In the genomic region with DNA sequence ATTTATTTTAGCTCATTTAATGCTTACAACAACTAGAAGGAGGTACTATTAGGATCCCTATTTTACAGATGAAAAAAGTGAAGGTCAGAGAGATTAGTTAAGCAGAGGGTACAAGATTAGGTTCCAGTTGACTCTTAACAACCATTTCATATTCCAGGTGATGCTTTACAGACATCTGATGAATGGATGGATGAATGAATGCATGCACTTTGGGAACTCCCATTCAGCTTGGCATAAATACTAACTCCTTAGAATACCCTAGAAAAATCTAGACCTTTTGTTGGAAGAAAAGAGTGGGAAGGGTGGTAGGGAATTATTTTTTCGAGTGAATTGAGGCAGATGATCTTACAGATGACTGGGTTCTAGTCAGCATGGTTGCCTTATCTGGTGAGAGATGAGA, we compare ENCODE assay signal across 9 cellular contexts. TPM values are rescaled to one million over a fixed set of nuclear protein-coding genes. Genes with fewer than 3 reads are reported as not detected.
A peak's percentile ranks its signal among the peaks of the same experiment; 100 is the strongest.
DNase-seq lines count a peak whose midpoint lies in the region; ATAC-seq and TF ChIP-seq lines count a peak whose summit lies in the region.
"Had no signal": no experiment of that assay in that cellular context is flagged by ENCODE, and none has a peak within 500 bp of the region (broad histone marks: within the 10 kb centered on the region; RNA-seq: fewer than 3 reads in every experiment).

No MANE protein-coding gene starts in this region.

- intact Hi-C loops in heart left ventricle (cut with DNase I): loop anchor here in 5 of 10 donors (2.0 to 10.0 kb wide), 3 partner anchors 152 to 156 kb away; partner anchors contain the start of gene KIF16B (in 4 of the 5)
- intact Hi-C loops in cardiac septum (cut with DNase I): no loop called here
- intact Hi-C loops in ascending aorta (cut with DNase I): loop anchor here (1.0 kb wide), 1 partner anchor 156 kb away; the partner anchor contains the start of gene KIF16B

- ATAC-seq in heart left ventricle (no peak), upper lobe of left lung (ENCODE audit: low FRiP score in 2 of 2) (no peak), HG02973 (IDR thresholded peaks at IDR 0.05; ENCODE audit: unreplicated experiment) (no peak)

- H3K36me3 ChIP-seq in heart left ventricle (peaks cover 0 to 26% (median 24%) of the 10 kb centered on the region in 9 donors), ascending aorta (peaks cover 4 to 21% of the 10 kb centered on the region in 2 donors), mucosa of rectum (ENCODE audit: control insufficient read depth in 2 of 2, insufficient read depth in 2 of 2, low read length in 2 of 2) (peaks cover 17 to 21% of the 10 kb centered on the region in 2 donors), upper lobe of left lung (peaks cover 0 to 23% (median 10%) of the 10 kb centered on the region in 4 donors)

- DNase-seq in heart left ventricle (no peak), cardiac septum (ENCODE audit: low spot score) (no peak), ascending aorta (ENCODE audit: low spot score in 2 of 2) (no peak), upper lobe of left lung (no peak), GDM1 (lab: John Stamatoyannopoulos, UW) (no peak)
- no peak for DNase-seq in stimulated activated CD4-positive, alpha-beta T cell treated with anti-CD3 and anti-CD28 coated beads, Interleukin-12 subunit alpha, Interleukin-12 subunit beta, amount 100 ng/mL, for 4 hours

- no peak overlapping the region for H3K9ac ChIP-seq in mucosa of rectum (ENCODE audit: low read depth in 1 of 2, low read length in 2 of 2)

- H3K27me3 ChIP-seq in heart left ventricle (peaks cover 0 to 33% (median 14%) of the 10 kb centered on the region in 9 donors), ascending aorta (no peaks in the 10 kb centered on the region), mucosa of rectum (ENCODE audit: control insufficient read depth in 2 of 2, insufficient read depth in 2 of 2, low read length in 2 of 2) (peaks cover 9 to 11% of the 10 kb centered on the region in 2 donors), upper lobe of left lung (no peaks in the 10 kb centered on the region)

- H3K27ac ChIP-seq in heart left ventricle (peak overlapping the region in 4 of 12 donors; percentile 83 to 89 (median 86)), ascending aorta (peak overlapping the region in 1 of 2 donors; percentile 75), mucosa of rectum (ENCODE audit: low read depth in 2 of 2, low read length in 2 of 2) (no peak overlapping the region), upper lobe of left lung (peak overlapping the region in 2 of 4 donors; percentile 84 to 93)

- TF ChIP-seq POLR2A in heart left ventricle (IDR thresholded peaks at IDR 0.05) (no peak), upper lobe of left lung (IDR thresholded peaks at IDR 0.05) (no peak)

- 89 to 98% (median 95%) methylated on average over 1 of the region's 1 CpG for WGBS in heart left ventricle, 4 donors
- 91 to 100% methylated on average over 1 of the region's 1 CpG for WGBS in upper lobe of left lung, 2 donors

- H3K4me1 ChIP-seq in heart left ventricle (peaks cover 6 to 40% (median 14%) of the 10 kb centered on the region in 12 donors), ascending aorta (peaks cover 0 to 12% of the 10 kb centered on the region in 2 donors), mucosa of rectum (ENCODE audit: control insufficient read depth in 2 of 2, insufficient read depth in 2 of 2, low read length in 2 of 2) (peaks cover 7% of the 10 kb centered on the region in 2 donors), upper lobe of left lung (peaks cover 15 to 34% (median 17%) of the 10 kb centered on the region in 4 donors)

- peaks cover 0 to 8% (median 0%) of the 10 kb centered on the region in 12 donors for H3K9me3 ChIP-seq in heart left ventricle
- H3K9me3 ChIP-seq in ascending aorta: no peaks in the 10 kb centered on the region
- peaks cover 3 to 5% of the 10 kb centered on the region in 2 donors for H3K9me3 ChIP-seq in mucosa of rectum (ENCODE audit: control insufficient read depth in 2 of 2, low read length in 2 of 2)
- H3K9me3 ChIP-seq in upper lobe of left lung: no peaks in the 10 kb centered on the region

- H3K4me3 ChIP-seq in heart left ventricle (peak overlapping the region in 11 of 12 donors; percentile 85 to 98 (median 92)), ascending aorta (peak overlapping the region; percentile 79 to 80), mucosa of rectum (ENCODE audit: low read length in 2 of 2) (peak overlapping the region; percentile 89 to 96), upper lobe of left lung (peak overlapping the region in 3 of 4 donors; percentile 77 to 96 (median 83))

- no peak for TF ChIP-seq EP300 in upper lobe of left lung (IDR thresholded peaks at IDR 0.05)

- TF ChIP-seq CTCF in heart left ventricle (IDR thresholded peaks at IDR 0.05) (no peak), ascending aorta (IDR thresholded peaks at IDR 0.05) (no peak), upper lobe of left lung (IDR thresholded peaks at IDR 0.05) (no peak)

RNA-seq across cellular contexts. Expression of gene SNRPB2, which starts 0.7 kb away (rescaled TPM):
- total RNA-seq in heart left ventricle (10 to 100 TPM; 20.2 to 39.6 (median 31.3) TPM), cardiac septum (27.7 TPM), ascending aorta (3.4 TPM), upper lobe of left lung (10 to 100 TPM in 5 of 6 donors, 1 to 10 TPM in 1; 7.4 to 44.4 (median 32.4) TPM)
- polyA plus RNA-seq in heart left ventricle: 10 to 100 TPM; 41.9 to 60.9 TPM

RNA-seq across cellular contexts. Expression of gene OTOR, which starts 19.1 kb away (rescaled TPM):
- total RNA-seq in heart left ventricle (not detected), cardiac septum (not detected), ascending aorta (not detected), upper lobe of left lung (not detected)
- not detected for polyA plus RNA-seq in heart left ventricle
- total RNA-seq: myocyte had no signal
